Comparison of ENCODE assay signal across 1 cellular context in the genomic region with DNA sequence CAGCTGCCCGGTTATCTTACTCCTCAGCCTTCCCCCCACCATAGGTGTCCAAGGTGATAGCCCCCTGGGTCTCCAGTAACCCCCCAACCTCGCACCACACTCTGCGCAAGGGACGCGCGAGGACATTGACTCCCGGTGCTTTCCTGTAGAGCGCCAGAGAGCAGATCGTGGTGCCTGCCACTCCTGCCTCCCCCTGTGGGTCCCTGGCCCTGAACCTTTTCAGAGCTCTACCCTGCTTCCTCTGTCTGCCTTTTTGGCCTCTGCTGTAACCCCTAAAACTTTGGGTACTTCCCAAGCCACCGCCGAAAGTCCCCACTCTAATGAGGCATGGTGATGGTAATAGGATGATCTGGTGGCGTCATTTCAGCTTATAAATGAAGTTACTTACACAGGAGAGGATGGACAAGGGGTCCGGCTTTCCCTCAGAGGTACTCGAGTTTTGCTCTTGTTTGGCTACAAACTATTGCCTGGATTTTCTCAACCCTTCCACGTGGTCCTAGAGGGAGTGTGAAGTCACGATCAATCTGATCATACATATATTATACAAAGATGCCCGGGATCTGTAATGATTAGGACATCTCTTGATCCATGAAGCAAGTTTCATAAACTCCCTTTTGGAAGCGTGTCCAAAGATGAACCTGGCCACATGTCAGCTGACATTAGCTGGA.
TF ChIP-seq lines count a peak whose summit lies in the region.

No MANE protein-coding gene starts in this region.

TF ChIP-seq in HepG2, 621 proteins besides CTCF, POLR2A, EP300 and RAD21:
- TF ChIP-seq ZFX (CRISPR knock-in tag; IDR thresholded peaks at IDR 0.05; ENCODE audit: low read depth): no peak
- TF ChIP-seq SUZ12 (IDR thresholded peaks at IDR 0.05; ENCODE audit: low read depth, low read length): no peak
- no peak for TF ChIP-seq FOXK1 (CRISPR knock-in tag; IDR thresholded peaks at IDR 0.05; ENCODE audit: borderline replicate concordance, low read depth)
- TF ChIP-seq, protein P1, sequence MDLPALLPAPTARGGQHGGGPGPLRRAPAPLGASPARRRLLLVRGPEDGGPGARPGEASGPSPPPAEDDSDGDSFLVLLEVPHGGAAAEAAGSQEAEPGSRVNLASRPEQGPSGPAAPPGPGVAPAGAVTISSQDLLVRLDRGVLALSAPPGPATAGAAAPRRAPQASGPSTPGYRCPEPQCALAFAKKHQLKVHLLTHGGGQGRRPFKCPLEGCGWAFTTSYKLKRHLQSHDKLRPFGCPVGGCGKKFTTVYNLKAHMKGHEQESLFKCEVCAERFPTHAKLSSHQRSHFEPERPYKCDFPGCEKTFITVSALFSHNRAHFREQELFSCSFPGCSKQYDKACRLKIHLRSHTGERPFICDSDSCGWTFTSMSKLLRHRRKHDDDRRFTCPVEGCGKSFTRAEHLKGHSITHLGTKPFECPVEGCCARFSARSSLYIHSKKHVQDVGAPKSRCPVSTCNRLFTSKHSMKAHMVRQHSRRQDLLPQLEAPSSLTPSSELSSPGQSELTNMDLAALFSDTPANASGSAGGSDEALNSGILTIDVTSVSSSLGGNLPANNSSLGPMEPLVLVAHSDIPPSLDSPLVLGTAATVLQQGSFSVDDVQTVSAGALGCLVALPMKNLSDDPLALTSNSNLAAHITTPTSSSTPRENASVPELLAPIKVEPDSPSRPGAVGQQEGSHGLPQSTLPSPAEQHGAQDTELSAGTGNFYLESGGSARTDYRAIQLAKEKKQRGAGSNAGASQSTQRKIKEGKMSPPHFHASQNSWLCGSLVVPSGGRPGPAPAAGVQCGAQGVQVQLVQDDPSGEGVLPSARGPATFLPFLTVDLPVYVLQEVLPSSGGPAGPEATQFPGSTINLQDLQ (CRISPR knock-in tag; IDR thresholded peaks at IDR 0.05): no peak
- TF ChIP-seq MAF1 (CRISPR knock-in tag; IDR thresholded peaks at IDR 0.05; ENCODE audit: borderline replicate concordance): no peak
